ENCODE assay signal across 21 cellular contexts in genomic region chr2:229343661-229344060, GRCh38.
DNase-seq lines count a peak whose midpoint lies in the region; ATAC-seq and TF ChIP-seq lines count a peak whose summit lies in the region.
"Had no signal": no experiment of that assay in that cellular context is flagged by ENCODE, and none has a peak within 500 bp of the region (broad histone marks: within the 10 kb centered on the region; RNA-seq: fewer than 3 reads in every experiment).

No MANE protein-coding gene starts in this region.

- H3K4me3 ChIP-seq in RWPE2 (ENCODE audit: severe bottlenecking) = no peak overlapping the region
- no peak overlapping the region for H3K4me3 ChIP-seq in esophagus squamous epithelium
- no peak overlapping the region for H3K4me3 ChIP-seq in skin epidermis
- H3K4me3 ChIP-seq: A549 had no signal

- H3K9me3 ChIP-seq in RWPE2 (ENCODE audit: severe bottlenecking) (no peaks in the 10 kb centered on the region), esophagus squamous epithelium (no peaks in the 10 kb centered on the region)
- H3K9me3 ChIP-seq: A549, SK-N-SH had no signal

- H3K27ac Mint-ChIP-seq in HFFc6 = peak overlapping the region; percentile 82
- H3K27ac Mint-ChIP-seq: B cell, H9 had no signal

- H3K27ac ChIP-seq in RWPE2 (ENCODE audit: poor library complexity, severe bottlenecking) (peak overlapping the region; percentile 88), esophagus squamous epithelium (peak overlapping the region in 3 of 4 donors; percentile 9 to 48 (median 14)), skin epidermis (peak overlapping the region in 13 of 21 experiments; percentile 5 to 73 (median 53))
- H3K27ac ChIP-seq: A549 had no signal

- peaks cover 2% of the 10 kb centered on the region; the same call in 1 of the 2 replicates for H3K27me3 Mint-ChIP-seq in HFFc6 (ENCODE audit: insufficient read depth)

- ATAC-seq in RWPE2 (ENCODE audit: low read depth) (peak; percentile 50), HG02588 (IDR thresholded peaks at IDR 0.05; ENCODE audit: unreplicated experiment) (no peak), GM21360 (IDR thresholded peaks at IDR 0.05; ENCODE audit: unreplicated experiment) (no peak), GM21619 (IDR thresholded peaks at IDR 0.05; ENCODE audit: unreplicated experiment) (no peak)
- ATAC-seq: A549 had no signal

- H3K9me3 Mint-ChIP-seq in HFFc6 = no peaks in the 10 kb centered on the region

- H3K4me1 Mint-ChIP-seq in HFFc6 (ENCODE audit: low read depth) = peaks cover 56% of the 10 kb centered on the region
- H3K4me1 Mint-ChIP-seq: B cell, H9 had no signal

- no peak for TF ChIP-seq POLR2A in esophagus squamous epithelium (IDR thresholded peaks at IDR 0.05)

- intact Hi-C loops in esophagus squamous epithelium (cut with DNase I) = no loop called here

- TF ChIP-seq CTCF in HFFc6 (IDR thresholded peaks at IDR 0.05) = no peak
- no peak for TF ChIP-seq CTCF in RWPE2 (IDR thresholded peaks at IDR 0.05; ENCODE audit: poor library complexity, severe bottlenecking)
- TF ChIP-seq CTCF in esophagus squamous epithelium (IDR thresholded peaks at IDR 0.05) = no peak

- peaks cover 22% of the 10 kb centered on the region for H3K4me1 ChIP-seq in RWPE2 (ENCODE audit: insufficient read depth, poor library complexity, severe bottlenecking)
- H3K4me1 ChIP-seq in esophagus squamous epithelium = peaks cover 0 to 24% (median 5%) of the 10 kb centered on the region in 3 donors

- H3K4me3 Mint-ChIP-seq in HFFc6 = peak overlapping the region; percentile 54
- H3K4me3 Mint-ChIP-seq: B cell, CD14-positive monocyte, H9 had no signal

- no peaks in the 10 kb centered on the region for H3K36me3 Mint-ChIP-seq in HFFc6 (ENCODE audit: low read depth)

- WGBS in esophagus squamous epithelium, 2 donors = 49 to 63% methylated on average over 3 of the region's 3 CpGs

- no peaks in the 10 kb centered on the region for H3K36me3 ChIP-seq in RWPE2 (ENCODE audit: low read depth)
- no peaks in the 10 kb centered on the region for H3K36me3 ChIP-seq in esophagus squamous epithelium

- DNase-seq in HFFc6 (no peak), RWPE2 (ENCODE audit: low spot score) (no peak), esophagus squamous epithelium (lab: John Stamatoyannopoulos, UW) (no peak)
- DNase-seq: DMS53, GF-D8, H9, KBM-7, NCI-H1092 treated with DMSO at 0.1 percent for 48 hours, NCI-H1436 treated with DMSO at 0.1 percent for 48 hours, NCI-H1930, NCI-H2171, OCI-M1, SHP77 treated with DMSO at 0.1 percent for 48 hours, SK-N-SH had no signal

- H3K27me3 ChIP-seq in RWPE2 (ENCODE audit: insufficient read depth, poor library complexity, severe bottlenecking) (no peaks in the 10 kb centered on the region), esophagus squamous epithelium (peaks cover 0 to 89% (median 0%) of the 10 kb centered on the region in 4 donors)

Comparison
In these comparisons a context has a peak if more than half of its experiments do, and no peak if none do; other contexts are left out.
1. H3K27ac ChIP-seq: peak in every context shown above with its lines; median percentile 88 in RWPE2; 53 in skin epidermis; 14 in esophagus squamous epithelium.